In the genomic region with DNA sequence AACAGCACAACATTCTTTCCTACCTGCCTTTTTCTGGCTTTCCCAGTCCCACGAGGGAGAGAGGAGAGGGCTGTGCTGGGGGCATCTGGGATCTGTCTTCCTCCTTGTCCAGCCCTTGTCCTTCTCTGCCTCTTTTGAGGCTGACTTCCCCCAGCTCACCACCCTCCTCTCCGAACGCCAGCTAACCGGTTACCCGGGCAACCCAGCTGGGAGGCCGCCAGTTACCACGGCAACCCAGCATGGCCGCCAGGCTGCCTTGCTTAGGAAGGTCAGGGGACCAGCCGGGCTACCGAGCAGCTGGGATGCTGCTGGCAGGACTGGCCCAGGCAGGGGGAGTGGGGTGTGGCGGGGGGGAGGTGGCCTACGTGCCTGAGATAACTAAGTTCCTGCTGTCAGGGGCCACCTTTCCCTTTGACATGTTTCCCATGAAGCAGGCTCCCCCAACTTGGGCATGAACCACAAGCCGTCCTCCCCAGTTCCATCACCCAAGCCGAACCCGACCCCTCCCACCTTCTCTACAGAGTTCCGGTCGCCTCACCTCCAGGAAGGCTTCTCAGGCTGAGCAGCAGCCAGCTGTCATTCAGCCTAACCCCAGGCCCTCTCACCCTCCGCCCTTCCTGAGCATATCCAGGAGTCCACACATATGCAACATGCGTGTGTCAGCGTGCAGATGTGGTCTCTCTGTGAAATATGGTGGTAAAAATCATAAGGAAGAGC, we compare ENCODE assay signal across 8 cellular contexts. TPM values are rescaled to one million over a fixed set of nuclear protein-coding genes. Genes with fewer than 3 reads are reported as not detected.
DNase-seq lines count a peak whose midpoint lies in the region; ATAC-seq, FAIRE-seq and TF ChIP-seq lines count a peak whose summit lies in the region.

No MANE protein-coding gene starts in this region.

- POLR2A ChIA-PET in K562 (lab: Yijun Ruan, JAX): interaction anchor here (0.6 to 2.0 kb wide), 5 partner anchors 9 to 1112 kb away, joined by 3 to 6 read pairs (median 4); no protein-coding TSS in a partner anchor

- no peak for FAIRE-seq in K562 (lab: Jason Lieb, UNC)

- H3K27me3 ChIP-seq in K562 (ENCODE audit: control insufficient read depth in 2 of 2, insufficient read depth in 2 of 2, low read length in 2 of 2): peaks cover 18 to 49% of the 10 kb centered on the region in 2 experiments

- no peaks in the 10 kb centered on the region for H3K9me3 ChIP-seq in K562 (replicated peaks; ENCODE audit: control insufficient read depth, insufficient read depth, low read depth, low read length)

- no peaks in the 10 kb centered on the region for H3K36me3 Mint-ChIP-seq in activated T-cell treated with anti-CD3 and anti-CD28 coated beads, Interleukin-2, amount 50 U/mL, for 4 hours (ENCODE audit: insufficient read depth)

- 0 out of 2 replicates have a peak, but pooled peaks cover 3% of the 10 kb centered on the region for H4K20me1 ChIP-seq in K562 (replicated peaks; ENCODE audit: control insufficient read depth, insufficient read depth, low read length)

- no TSS peak for BruUV-seq in K562 (replicated peaks; lab: Mats Ljungman, UMichigan)

- H3K4me1 Mint-ChIP-seq in activated T-cell treated with anti-CD3 and anti-CD28 coated beads, Interleukin-2, amount 50 U/mL, for 4 hours (ENCODE audit: low read depth): peaks cover 7% of the 10 kb centered on the region

- H3K27me3 Mint-ChIP-seq in activated T-cell treated with anti-CD3 and anti-CD28 coated beads, Interleukin-2, amount 50 U/mL, for 4 hours (ENCODE audit: low read depth): peaks cover 6% of the 10 kb centered on the region

- ATAC-seq in activated T-cell treated with anti-CD3 and anti-CD28 coated beads, Interleukin-2, amount 50 U/mL, for 4 hours: no peak
- ATAC-seq in K562 (peak; percentile 55), GM21723 (IDR thresholded peaks at IDR 0.05; ENCODE audit: unreplicated experiment) (no peak), GM18520 (IDR thresholded peaks at IDR 0.05; ENCODE audit: unreplicated experiment) (no peak)

- H3K4me3 Mint-ChIP-seq in activated T-cell treated with anti-CD3 and anti-CD28 coated beads, Interleukin-2, amount 50 U/mL, for 4 hours: no peak overlapping the region

- H2AFZ ChIP-seq in K562 (ENCODE audit: low read depth, low read length): no peak overlapping the region

- TF ChIP-seq CTCF in K562 (IDR thresholded peaks at IDR 0.05 in 2 of 3, conservative IDR thresholded peaks at IDR 0.05 in 1 of 3; ENCODE audit: insufficient read depth in 2 of 3, low read depth in 1 of 3, low read length in 3 of 3): no peak

- DNase-seq in activated T-cell treated with anti-CD3 and anti-CD28 coated beads, Interleukin-2, amount 50 U/mL, for 48 hours: peak; percentile 23 to 39
- no peak for DNase-seq in activated T-cell treated with anti-CD3 and anti-CD28 coated beads, Interleukin-2, amount 50 U/mL, for 4 hours
- DNase-seq in K562 (ENCODE audit: extremely low read depth in 1 of 4, low spot score in 3 of 4) (peak; percentile 28 to 46 (median 36)), kidney tubule cell (ENCODE audit: low spot score) (peak; percentile 54), superior temporal gyrus (ENCODE audit: extremely low spot score) (peak; percentile 91), glomerular visceral epithelial cell (ENCODE audit: extremely low spot score) (no peak)

- no peak for TF ChIP-seq EP300 in K562 (IDR thresholded peaks at IDR 0.05; ENCODE audit: low read length)

- H3K4me3 ChIP-seq in K562: no peak overlapping the region

- H3K9ac ChIP-seq in K562 (ENCODE audit: insufficient read depth in 1 of 2, low read depth in 2 of 2, low read length in 2 of 2): 0 out of 4 replicates have a peak overlapping the region, but pooled peaks of 1 of the 2 experiments have one; percentile 21

- no peaks in the 10 kb centered on the region for H3K9me3 Mint-ChIP-seq in activated T-cell treated with anti-CD3 and anti-CD28 coated beads, Interleukin-2, amount 50 U/mL, for 4 hours

- H3K4me1 ChIP-seq in K562 (replicated peaks in 1 of 2; ENCODE audit: control insufficient read depth in 2 of 2, insufficient read depth in 2 of 2, low read length in 2 of 2): peaks cover 0 to 5% of the 10 kb centered on the region in 2 experiments; a peak in 4 of 5 replicates

- no peak for TF ChIP-seq RAD21 in K562 (CRISPR knock-in tag; conservative IDR thresholded peaks at IDR 0.05 in 1 of 2, IDR thresholded peaks at IDR 0.05 in 1 of 2)

- H3K9me1 ChIP-seq in K562 (ENCODE audit: control insufficient read depth, insufficient read depth, low read length): no peaks in the 10 kb centered on the region

- no peaks in the 10 kb centered on the region for H3K79me2 ChIP-seq in K562 (ENCODE audit: control insufficient read depth, insufficient read depth, low read length)

- H3K27ac ChIP-seq in K562 (ENCODE audit: extremely low read depth, low read depth, low read length): no peak overlapping the region

- WGBS in K562 (ENCODE audit: insufficient coverage, low coverage, missing lambda C conversion rate): 8% methylated on average over 20 of the region's 20 CpGs

- no peak for TF ChIP-seq POLR2A in K562 (conservative IDR thresholded peaks at IDR 0.05)

- intact Hi-C loops in K562 (cut with micrococcal nuclease): no loop called here

- CTCF ChIA-PET in K562 (lab: Yijun Ruan, JAX; ENCODE audit: low intra/inter-chr PET ratio): no interaction called here

- in situ Hi-C loops in K562 (cut with MboI): no loop called here

- no peak overlapping the region for H3K4me2 ChIP-seq in K562 (ENCODE audit: insufficient read depth, low read length)

- H3K36me3 ChIP-seq in K562 (ENCODE audit: control insufficient read depth, insufficient read depth, low read length): no peaks in the 10 kb centered on the region

TF ChIP-seq in K562, 482 proteins besides CTCF, POLR2A, EP300 and RAD21 (continues in another document):
- TF ChIP-seq STAG1 (CRISPR knock-in tag; IDR thresholded peaks at IDR 0.05; ENCODE audit: borderline replicate concordance) (no peak), YY1 (IDR thresholded peaks at IDR 0.05; ENCODE audit: borderline replicate concordance in 1 of 3, control insufficient read depth in 1 of 3, extremely low read depth in 1 of 3, insufficient read depth in 3 of 3, insufficient read length in 1 of 3, insufficient replicate concordance in 2 of 3, low read depth in 1 of 3, low read length in 2 of 3) (peak in 2 of 3 experiments; percentile 78 to 86), RFX1 (IDR thresholded peaks at IDR 0.05) (peak; percentile 88)
- TF ChIP-seq, protein P1, sequence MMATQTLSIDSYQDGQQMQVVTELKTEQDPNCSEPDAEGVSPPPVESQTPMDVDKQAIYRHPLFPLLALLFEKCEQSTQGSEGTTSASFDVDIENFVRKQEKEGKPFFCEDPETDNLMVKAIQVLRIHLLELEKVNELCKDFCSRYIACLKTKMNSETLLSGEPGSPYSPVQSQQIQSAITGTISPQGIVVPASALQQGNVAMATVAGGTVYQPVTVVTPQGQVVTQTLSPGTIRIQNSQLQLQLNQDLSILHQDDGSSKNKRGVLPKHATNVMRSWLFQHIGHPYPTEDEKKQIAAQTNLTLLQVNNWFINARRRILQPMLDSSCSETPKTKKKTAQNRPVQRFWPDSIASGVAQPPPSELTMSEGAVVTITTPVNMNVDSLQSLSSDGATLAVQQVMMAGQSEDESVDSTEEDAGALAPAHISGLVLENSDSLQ (IDR thresholded peaks at IDR 0.05): peak; percentile 24; the same call in 1 of the 2 replicates
- TF ChIP-seq, protein P2, sequence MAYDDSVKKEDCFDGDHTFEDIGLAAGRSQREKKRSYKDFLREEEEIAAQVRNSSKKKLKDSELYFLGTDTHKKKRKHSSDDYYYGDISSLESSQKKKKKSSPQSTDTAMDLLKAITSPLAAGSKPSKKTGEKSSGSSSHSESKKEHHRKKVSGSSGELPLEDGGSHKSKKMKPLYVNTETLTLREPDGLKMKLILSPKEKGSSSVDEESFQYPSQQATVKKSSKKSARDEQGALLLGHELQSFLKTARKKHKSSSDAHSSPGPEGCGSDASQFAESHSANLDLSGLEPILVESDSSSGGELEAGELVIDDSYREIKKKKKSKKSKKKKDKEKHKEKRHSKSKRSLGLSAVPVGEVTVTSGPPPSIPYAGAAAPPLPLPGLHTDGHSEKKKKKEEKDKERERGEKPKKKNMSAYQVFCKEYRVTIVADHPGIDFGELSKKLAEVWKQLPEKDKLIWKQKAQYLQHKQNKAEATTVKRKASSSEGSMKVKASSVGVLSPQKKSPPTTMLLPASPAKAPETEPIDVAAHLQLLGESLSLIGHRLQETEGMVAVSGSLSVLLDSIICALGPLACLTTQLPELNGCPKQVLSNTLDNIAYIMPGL (CRISPR knock-in tag; IDR thresholded peaks at IDR 0.05): no peak

RNA-seq across cellular contexts. Expression of a gene that starts 8.7 kb away (rescaled TPM):
- total RNA-seq in activated T-cell treated with anti-CD3 and anti-CD28 coated beads, Interleukin-2, amount 50 U/mL, for 4 hours: under 1 TPM; 0.19 to 0.61 (median 0.29) TPM
- 0.09 and 0.14 TPM in 2 replicates for total RNA-seq in K562 (2011; cell fraction: chromatin; rRNA removed; ENCODE audit: low replicate concordance)
- total RNA-seq in K562 (2011; cell fraction: nucleolus; rRNA removed): 0.17 TPM in 1 of 2 replicates, not detected in the other
- 0.15 TPM in 1 of 2 replicates, not detected in the other for total RNA-seq in K562 (2011; cell fraction: nucleoplasm; rRNA removed)
- total RNA-seq in K562 (2014; rRNA removed) (not detected in 2 replicates), K562 (2014; rRNA removed; fragmentation: Illumina TruSeq; extraction: Trizol) (not detected in 2 replicates), K562 (2015; rRNA removed; fragmentation: Illumina TruSeq; extraction: Trizol) (0.04 and 0.34 TPM in 2 replicates), K562 (2021) (0.29 and 0.33 TPM in 2 replicates)
- polyA plus RNA-seq in K562 (2011; rRNA removed) (0.01 TPM in 2 replicates), K562 (2014; fragmentation: Illumina TruSeq; extraction: Trizol) (not detected in 2 replicates), K562 (2014; fragmentation: Nextera tagmentation; extraction: Ambion mirVana) (under 1 TPM in 1 of 2 experiments, not detected in 1; under 0.01 TPM), K562 (2014; rRNA removed) (0.01 TPM in 1 of 2 replicates, not detected in the other)
- polyA plus RNA-seq in K562 (2011; cell fraction: cytosol; rRNA removed): 0.01 TPM in 1 of 2 replicates, not detected in the other
- 0.06 and 0.24 TPM in 2 replicates for polyA plus RNA-seq in K562 (2011; cell fraction: nucleus; rRNA removed)
- polyA plus RNA-seq in K562 (2012): 0.21 and 0.35 TPM in 2 replicates
- polyA minus RNA-seq in K562 (2011; rRNA and poly(A)+ RNA removed): 0.04 and 0.06 TPM in 2 replicates
- not detected in 2 replicates for polyA minus RNA-seq in K562 (2011; cell fraction: cytosol; rRNA and poly(A)+ RNA removed)
- under 0.01 and 0.11 TPM in 2 replicates for polyA minus RNA-seq in K562 (2011; cell fraction: nucleus; rRNA and poly(A)+ RNA removed)

Comparison
In these comparisons a context has a peak if more than half of its experiments do, and no peak if none do; other contexts are left out.
1. DNase-seq: peak in activated T-cell treated with anti-CD3 and anti-CD28 coated beads, Interleukin-2, amount 50 U/mL, for 48 hours (2 of 2), K562 (4 of 4), kidney tubule cell (single experiment) and superior temporal gyrus (single experiment); none in activated T-cell treated with anti-CD3 and anti-CD28 coated beads, Interleukin-2, amount 50 U/mL, for 4 hours (single experiment) and glomerular visceral epithelial cell (single experiment).